ENCODE assay signal across 8 cellular contexts in the genomic region with DNA sequence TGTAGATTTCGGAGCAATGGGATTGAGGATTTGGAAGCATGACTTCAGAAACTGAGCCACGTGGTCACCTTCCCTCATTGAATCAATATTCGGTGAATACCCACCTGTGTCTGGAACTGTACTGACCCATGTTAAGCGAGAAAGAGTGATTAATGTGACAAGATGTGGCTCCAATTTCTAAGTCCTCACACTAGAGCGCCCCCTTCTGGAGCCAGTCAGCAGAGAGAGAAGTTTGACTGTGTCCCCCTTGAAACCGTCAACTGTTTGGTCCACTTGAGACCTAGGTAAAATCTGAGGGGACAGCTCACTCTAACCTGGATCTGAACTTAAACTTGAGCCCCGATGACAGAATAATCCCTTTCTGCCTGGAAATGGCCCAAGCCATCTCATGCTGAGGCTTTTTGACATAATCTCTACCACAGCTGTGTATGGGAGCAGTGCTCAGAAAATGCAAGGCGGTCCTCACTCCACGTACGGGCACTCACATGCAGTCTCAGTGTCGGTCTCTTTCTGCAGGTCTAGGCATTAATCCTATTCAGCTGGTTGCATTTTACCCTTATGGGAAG. TPM values are rescaled to one million over a fixed set of nuclear protein-coding genes. Genes with fewer than 3 reads are reported as not detected.
DNase-seq lines count a peak whose midpoint lies in the region; ATAC-seq lines count a peak whose summit lies in the region.

No MANE protein-coding gene starts in this region.

- no peaks in the 10 kb centered on the region for H3K27me3 Mint-ChIP-seq in activated CD8-positive, alpha-beta memory T cell treated with anti-CD3 and anti-CD28 coated beads, Interleukin-2, amount 10 ng/mL, durations not matched to agents 7 days and 5 days

- peaks cover 1% of the 10 kb centered on the region for H3K36me3 Mint-ChIP-seq in activated CD8-positive, alpha-beta memory T cell treated with anti-CD3 and anti-CD28 coated beads, Interleukin-2, amount 10 ng/mL, durations not matched to agents 7 days and 5 days

- peak overlapping the region; percentile 78 for H3K27ac ChIP-seq in temporal lobe (ENCODE audit: low read depth, low read length)

- no peak for ATAC-seq in activated CD8-positive, alpha-beta memory T cell treated with anti-CD3 and anti-CD28 coated beads, Interleukin-2, amount 10 ng/mL, durations not matched to agents 7 days and 5 days
- ATAC-seq in GM18870 (IDR thresholded peaks at IDR 0.05; ENCODE audit: unreplicated experiment), result no peak

- no peaks in the 10 kb centered on the region for H3K9me3 Mint-ChIP-seq in activated CD8-positive, alpha-beta memory T cell treated with anti-CD3 and anti-CD28 coated beads, Interleukin-2, amount 10 ng/mL, durations not matched to agents 7 days and 5 days (ENCODE audit: low read depth)

- no peak overlapping the region for H3K4me3 Mint-ChIP-seq in activated CD8-positive, alpha-beta memory T cell treated with anti-CD3 and anti-CD28 coated beads, Interleukin-2, amount 10 ng/mL, durations not matched to agents 7 days and 5 days

- CTCF ChIA-PET in activated CD8-positive, alpha-beta memory T cell treated with anti-CD3 and anti-CD28 coated beads, Interleukin-2, amount 10 ng/mL, durations not matched to agents 7 days and 5 days (lab: Charles Lee), result interaction anchor here (0.6 to 1.7 kb wide), 4 partner anchors 14 to 108 kb away, joined by 3 to 4 read pairs (median 4); no protein-coding TSS in a partner anchor

- DNase-seq in activated CD8-positive, alpha-beta memory T cell treated with anti-CD3 and anti-CD28 coated beads for 24 hours, result peak; percentile 66
- DNase-seq in activated CD8-positive, alpha-beta memory T cell treated with anti-CD3 and anti-CD28 coated beads, Interleukin-2, amount 10 ng/mL, durations not matched to agents 7 days and 5 days, result no peak
- DNase-seq in activated T-cell treated with anti-CD3 and anti-CD28 coated beads for 48 hours (ENCODE audit: low read depth), result peak; percentile 33
- peak; percentile 77 for DNase-seq in iPS-NIHi7 (ENCODE audit: extremely low spot score)
- no peak for DNase-seq in Kasumi-1 (lab: John Stamatoyannopoulos, UW)
- DNase-seq in NK-92 (lab: John Stamatoyannopoulos, UW; ENCODE audit: unreplicated experiment), result no peak

- peaks cover 10% of the 10 kb centered on the region for H3K4me1 Mint-ChIP-seq in activated CD8-positive, alpha-beta memory T cell treated with anti-CD3 and anti-CD28 coated beads, Interleukin-2, amount 10 ng/mL, durations not matched to agents 7 days and 5 days

- no peak overlapping the region for H3K27ac Mint-ChIP-seq in activated CD8-positive, alpha-beta memory T cell treated with anti-CD3 and anti-CD28 coated beads, Interleukin-2, amount 10 ng/mL, durations not matched to agents 7 days and 5 days

RNA-seq across cellular contexts. Expression of a gene that starts 47.8 kb away (rescaled TPM):
- 10 to 100 TPM; 47.7 to 65.2 TPM for total RNA-seq in activated CD8-positive, alpha-beta memory T cell treated with anti-CD3 and anti-CD28 coated beads, Interleukin-2, amount 10 ng/mL, durations not matched to agents 7 days and 5 days
- total RNA-seq in temporal lobe, result 6.1 TPM

Comparison
In these comparisons a context has a peak if more than half of its experiments do, and no peak if none do; other contexts are left out.
1. DNase-seq: peak in activated CD8-positive, alpha-beta memory T cell treated with anti-CD3 and anti-CD28 coated beads for 24 hours (single experiment), activated T-cell treated with anti-CD3 and anti-CD28 coated beads for 48 hours (single experiment) and iPS-NIHi7 (single experiment); none in activated CD8-positive, alpha-beta memory T cell treated with anti-CD3 and anti-CD28 coated beads, Interleukin-2, amount 10 ng/mL, durations not matched to agents 7 days and 5 days (single experiment), Kasumi-1 (0 of 2) and NK-92 (single experiment).